Comparison of ENCODE assay signal across 1 cellular context in the genomic region with DNA sequence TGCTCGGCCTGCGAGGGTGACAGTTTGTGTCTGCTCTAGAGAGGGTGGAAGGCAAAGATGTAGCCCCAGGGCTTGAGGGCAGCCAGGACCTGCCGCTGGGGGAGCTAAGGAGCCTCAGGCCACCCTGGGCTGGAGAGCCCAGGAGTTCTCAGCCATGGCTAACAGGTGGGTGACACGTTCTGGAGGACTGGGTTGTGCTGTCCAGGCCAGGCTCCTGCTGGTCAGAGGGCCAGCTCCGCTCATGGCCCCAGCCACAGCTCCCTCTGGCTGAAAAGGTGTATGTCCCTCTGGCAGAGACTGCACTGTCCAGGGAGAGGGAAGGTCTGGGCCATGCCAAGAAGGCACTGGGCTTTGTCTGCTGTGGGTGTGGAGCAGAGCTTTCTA.
TF ChIP-seq lines count a peak whose summit lies in the region.

No MANE protein-coding gene starts in this region.

TF ChIP-seq in SK-N-SH treated with all-trans-retinoic acid at 6 μM for 48 hours, 23 proteins besides CTCF, POLR2A, EP300 and RAD21 (continued from another document):
- TF ChIP-seq, protein P1, sequence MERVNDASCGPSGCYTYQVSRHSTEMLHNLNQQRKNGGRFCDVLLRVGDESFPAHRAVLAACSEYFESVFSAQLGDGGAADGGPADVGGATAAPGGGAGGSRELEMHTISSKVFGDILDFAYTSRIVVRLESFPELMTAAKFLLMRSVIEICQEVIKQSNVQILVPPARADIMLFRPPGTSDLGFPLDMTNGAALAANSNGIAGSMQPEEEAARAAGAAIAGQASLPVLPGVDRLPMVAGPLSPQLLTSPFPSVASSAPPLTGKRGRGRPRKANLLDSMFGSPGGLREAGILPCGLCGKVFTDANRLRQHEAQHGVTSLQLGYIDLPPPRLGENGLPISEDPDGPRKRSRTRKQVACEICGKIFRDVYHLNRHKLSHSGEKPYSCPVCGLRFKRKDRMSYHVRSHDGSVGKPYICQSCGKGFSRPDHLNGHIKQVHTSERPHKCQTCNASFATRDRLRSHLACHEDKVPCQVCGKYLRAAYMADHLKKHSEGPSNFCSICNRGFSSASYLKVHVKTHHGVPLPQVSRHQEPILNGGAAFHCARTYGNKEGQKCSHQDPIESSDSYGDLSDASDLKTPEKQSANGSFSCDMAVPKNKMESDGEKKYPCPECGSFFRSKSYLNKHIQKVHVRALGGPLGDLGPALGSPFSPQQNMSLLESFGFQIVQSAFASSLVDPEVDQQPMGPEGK (CRISPR knock-in tag; IDR thresholded peaks at IDR 0.05; ENCODE audit: borderline replicate concordance): no peak
- no peak for TF ChIP-seq ZFP30 (CRISPR knock-in tag; IDR thresholded peaks at IDR 0.05)
- TF ChIP-seq ZNF70 (CRISPR knock-in tag; IDR thresholded peaks at IDR 0.05): no peak
TF ChIP-seq in SK-N-SH treated with all-trans-retinoic acid at 6 μM for 48 hours: peak in this region for 0.
